In the genomic region with DNA sequence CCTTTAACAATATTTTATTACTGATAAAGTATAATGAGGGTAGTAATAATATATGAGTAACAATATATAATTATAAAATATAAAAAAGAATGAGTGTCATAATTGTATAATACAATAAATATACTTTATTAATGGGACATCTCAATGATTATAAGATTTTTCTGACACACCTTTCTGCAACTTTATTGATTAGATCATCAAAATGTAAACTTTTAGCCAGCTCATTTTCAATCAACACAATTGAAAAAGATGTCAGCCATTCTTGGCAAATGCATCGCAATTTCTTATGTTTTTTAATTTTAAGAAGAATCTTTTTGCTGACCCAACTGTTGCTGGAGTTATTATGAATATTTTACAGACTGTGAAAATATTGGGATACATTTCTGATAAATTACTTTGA, we compare ENCODE assay signal across 32 cellular contexts.
DNase-seq lines count a peak whose midpoint lies in the region; ATAC-seq, FAIRE-seq and TF ChIP-seq lines count a peak whose summit lies in the region.
"Had no signal": no experiment of that assay in that cellular context is flagged by ENCODE, and none has a peak within 500 bp of the region (broad histone marks: within the 10 kb centered on the region; RNA-seq: fewer than 3 reads in every experiment).

No MANE protein-coding gene starts in this region.

- no peak overlapping the region for H2BK5ac ChIP-seq in IMR-90 (ENCODE audit: low read depth, low read length, poor library complexity, severe bottlenecking)

- H3K14ac ChIP-seq in IMR-90 (replicated peaks; ENCODE audit: low read depth, low read length) = no peak overlapping the region

- H2BK20ac ChIP-seq in IMR-90 (ENCODE audit: low read depth, low read length) = no peak overlapping the region

- DNase-seq in HepG2 (ENCODE audit: low spot score) = no peak
- no peak for DNase-seq in right lobe of liver
- no peak for DNase-seq in IMR-90
- no peak for DNase-seq in putamen (ENCODE audit: low spot score)
- DNase-seq in NAMALWA (ENCODE audit: low spot score) = no peak
- DNase-seq: 8988T; ACHN; AML-193; BE2C; C1 segment of cervical spinal cord; Caco-2; Calu3; CD4-positive, alpha-beta memory T cell; CD4-positive, alpha-beta T cell; CD4-positive, CD25-positive, alpha-beta regulatory T cell; CD8-positive, alpha-beta memory T cell; CD8-positive, alpha-beta T cell; COR-L47; DMS 273 treated with DMSO at 0.1 percent for 48 hours; DMS153; DMS53; DMS79; DMS79 treated with DMSO at 0.1 percent for 48 hours; DND-41; EL had no signal

- TF ChIP-seq RAD21 in HepG2 (CRISPR knock-in tag; IDR thresholded peaks at IDR 0.05) (no peak), IMR-90 (IDR thresholded peaks at IDR 0.05; ENCODE audit: low read length) (no peak)

- H4K8ac ChIP-seq in IMR-90 (ENCODE audit: low read depth in 2 of 2, low read length in 2 of 2) = no peak overlapping the region

- no peaks in the 10 kb centered on the region for H3K79me2 ChIP-seq in HepG2 (ENCODE audit: insufficient read depth, low read length)

- H3K4me1 ChIP-seq in HepG2 (ENCODE audit: insufficient read depth, low read length) (no peaks in the 10 kb centered on the region), right lobe of liver (no peaks in the 10 kb centered on the region), IMR-90 (ENCODE audit: control insufficient read depth, insufficient read depth, low read length) (no peaks in the 10 kb centered on the region)
- H3K4me1 ChIP-seq: A549; BE2C; BLaER1; BLaER1 treated with 17β-estradiol and CSF1 and Interleukin-3, amounts not matched to agents 10 nM and 100 nM; Caco-2 had no signal

- H3K27me3 ChIP-seq in HepG2 (ENCODE audit: control insufficient read depth in 1 of 2, insufficient read depth in 2 of 2, low read length in 2 of 2) = peaks cover 0 to 4% of the 10 kb centered on the region in 2 experiments; a peak in 1 of 5 replicates
- H3K27me3 ChIP-seq in right lobe of liver = no peaks in the 10 kb centered on the region
- no peaks in the 10 kb centered on the region for H3K27me3 ChIP-seq in IMR-90 (ENCODE audit: control insufficient read depth, insufficient read depth, low read length)
- H3K27me3 ChIP-seq: BLaER1; BLaER1 treated with 17β-estradiol and CSF1 and Interleukin-3, amounts not matched to agents 10 nM and 100 nM had no signal

- in situ Hi-C loops in HepG2 (cut with HindIII; ENCODE audit: extremely low pct_ligation_motif_present, low pct_unique_long_range_greater_than_20kb) (no loop called here), IMR-90 (cut with MboI; ENCODE audit: low sequenced_read_pairs) (no loop called here)

- CTCF ChIA-PET in HepG2 (lab: Yijun Ruan, JAX; ENCODE audit: low intra/inter-chr PET ratio, low total read pairs) = no interaction called here
- CTCF ChIA-PET in IMR-90 (lab: Yijun Ruan, JAX) = no interaction called here

- H3K56ac ChIP-seq in IMR-90 (ENCODE audit: extremely low read depth, insufficient read depth, low read length) = no peak overlapping the region

- TF ChIP-seq EP300 in HepG2 (IDR thresholded peaks at IDR 0.05; ENCODE audit: low read depth in 2 of 2, low read length in 2 of 2) = no peak
- TF ChIP-seq EP300 in HepG2 (CRISPR knock-in tag; IDR thresholded peaks at IDR 0.05; ENCODE audit: borderline replicate concordance) = no peak

- H3K4me3 ChIP-seq in HepG2 (replicated peaks in 1 of 3; ENCODE audit: insufficient read depth in 1 of 3, low read depth in 2 of 3, low read length in 3 of 3) = no peak overlapping the region
- no peak overlapping the region for H3K4me3 ChIP-seq in right lobe of liver
- H3K4me3 ChIP-seq in IMR-90 (ENCODE audit: insufficient read depth, low read depth, low read length) = no peak overlapping the region
- H3K4me3 ChIP-seq: A549; BLaER1; BLaER1 treated with 17β-estradiol and CSF1 and Interleukin-3, amounts not matched to agents 10 nM and 100 nM had no signal

- H2AK5ac ChIP-seq in IMR-90 (ENCODE audit: low read depth, low read length) = no peak overlapping the region

- H3K18ac ChIP-seq in IMR-90 (ENCODE audit: low read depth, low read length) = no peak overlapping the region

- FAIRE-seq in HepG2 (lab: Jason Lieb, UNC) = no peak
- peak; percentile 33 for FAIRE-seq in colon (lab: Jason Lieb, UNC)
- FAIRE-seq: A549, D721Med had no signal

- POLR2A ChIA-PET in HepG2 (lab: Yijun Ruan, JAX) = no interaction called here
- POLR2A ChIA-PET in IMR-90 (lab: Charles Lee; ENCODE audit: unreplicated experiment) = no interaction called here

- no peak for ATAC-seq in HepG2
- ATAC-seq in right lobe of liver = no peak
- ATAC-seq in IMR-90 (ENCODE audit: low read depth) = no peak
- ATAC-seq: A549; CD8-positive, alpha-beta T cell had no signal

- no peak for TF ChIP-seq CTCF in HepG2 (CRISPR knock-in tag; IDR thresholded peaks at IDR 0.05)
- TF ChIP-seq CTCF in right lobe of liver (IDR thresholded peaks at IDR 0.05) = no peak
- no peak for TF ChIP-seq CTCF in IMR-90 (conservative IDR thresholded peaks at IDR 0.05; ENCODE audit: low read depth, low read length)

- no peaks in the 10 kb centered on the region for H3K79me1 ChIP-seq in IMR-90 (ENCODE audit: low read depth in 1 of 2, low read length in 2 of 2)

- no peaks in the 10 kb centered on the region for H3K9me1 ChIP-seq in IMR-90 (ENCODE audit: insufficient read depth, low read length)

- H3K4me2 ChIP-seq in HepG2 (ENCODE audit: low read depth, low read length) (no peak overlapping the region), IMR-90 (ENCODE audit: low read depth, low read length) (no peak overlapping the region)
- H3K4me2 ChIP-seq: A549; BLaER1; BLaER1 treated with 17β-estradiol and CSF1 and Interleukin-3, amounts not matched to agents 10 nM and 100 nM had no signal

- no peak overlapping the region for H2BK15ac ChIP-seq in IMR-90 (ENCODE audit: low read depth, low read length)

- no peaks in the 10 kb centered on the region for H4K20me1 ChIP-seq in HepG2 (ENCODE audit: insufficient read depth, low read length)
- H4K20me1 ChIP-seq in IMR-90 (ENCODE audit: insufficient read depth, low read length) = no peaks in the 10 kb centered on the region
- H4K20me1 ChIP-seq: BLaER1; BLaER1 treated with 17β-estradiol and CSF1 and Interleukin-3, amounts not matched to agents 10 nM and 100 nM had no signal

- H3K36me3 ChIP-seq in HepG2 (replicated peaks in 1 of 2; ENCODE audit: control insufficient read depth in 1 of 2, insufficient read depth in 2 of 2, low read length in 2 of 2) (no peaks in the 10 kb centered on the region), right lobe of liver (no peaks in the 10 kb centered on the region), IMR-90 (ENCODE audit: control insufficient read depth, insufficient read depth, low read length) (no peaks in the 10 kb centered on the region)
- H3K36me3 ChIP-seq: BE2C; BLaER1; BLaER1 treated with 17β-estradiol and CSF1 and Interleukin-3, amounts not matched to agents 10 nM and 100 nM had no signal

- no TSS peak for BruUV-seq in HepG2 (replicated peaks; lab: Mats Ljungman, UMichigan)
- no TSS peak for BruUV-seq in IMR-90 (replicated peaks; lab: Mats Ljungman, UMichigan)

- dilution Hi-C loops in IMR-90 (cut with HindIII; ENCODE audit: low sequenced_read_pairs, unreplicated experiment) = no loop called here

- H4K5ac ChIP-seq in IMR-90 (ENCODE audit: low read depth, low read length) = no peak overlapping the region

- H4K91ac ChIP-seq in IMR-90 (ENCODE audit: insufficient read depth, low read depth, low read length) = no peak overlapping the region

- intact Hi-C loops in HepG2 (cut with micrococcal nuclease; ENCODE audit: unreplicated experiment) = no loop called here
- intact Hi-C loops in right lobe of liver (cut with DNase I) = no loop called here
- intact Hi-C loops in IMR-90 (cut with micrococcal nuclease) = no loop called here

- H3K9ac ChIP-seq in HepG2 (ENCODE audit: insufficient read depth, low read depth, low read length) (no peak overlapping the region), IMR-90 (ENCODE audit: low read depth, low read length) (no peak overlapping the region)
- H3K9ac ChIP-seq: BLaER1; BLaER1 treated with 17β-estradiol and CSF1 and Interleukin-3, amounts not matched to agents 10 nM and 100 nM had no signal

- no peak overlapping the region for H2BK120ac ChIP-seq in IMR-90 (ENCODE audit: low read depth, low read length)

- no peak overlapping the region for H3K27ac ChIP-seq in HepG2 (ENCODE audit: extremely low read length, insufficient read depth, low read length)
- H3K27ac ChIP-seq in right lobe of liver = no peak overlapping the region
- no peak overlapping the region for H3K27ac ChIP-seq in IMR-90 (ENCODE audit: insufficient read depth, low read length)
- H3K27ac ChIP-seq: 22Rv1; A549; BLaER1; BLaER1 treated with 17β-estradiol and CSF1 and Interleukin-3, amounts not matched to agents 10 nM and 100 nM; C4-2B had no signal

- no peak overlapping the region for H3K4ac ChIP-seq in IMR-90 (ENCODE audit: low read depth, low read length)

- H3K23ac ChIP-seq in IMR-90 (ENCODE audit: low read depth, low read length) = no peak overlapping the region

- TF ChIP-seq POLR2A in HepG2 (IDR thresholded peaks at IDR 0.05; ENCODE audit: insufficient read depth in 1 of 2, low read depth in 2 of 2, low read length in 2 of 2) = no peak
- TF ChIP-seq POLR2A in right lobe of liver (IDR thresholded peaks at IDR 0.05) = no peak
- TF ChIP-seq POLR2A in IMR-90 (IDR thresholded peaks at IDR 0.05; ENCODE audit: low read depth, low read length) = no peak

- no peak overlapping the region for H2AK9ac ChIP-seq in IMR-90 (replicated peaks; ENCODE audit: low read depth, low read length, poor library complexity)

- 0% methylated on average over 1 of the region's 1 CpG for WGBS in HepG2 (ENCODE audit: low lambda C conversion rate)
- WGBS in right lobe of liver (ENCODE audit: insufficient coverage, low coverage, low lambda C conversion rate, missing lambda C conversion rate) = 88% methylated on average over 1 of the region's 1 CpG
- no CpG with 5 or more reads among the region's 1 CpG for WGBS in IMR-90 (ENCODE audit: extremely low coverage in 2 of 2, insufficient read length in 1 of 2), 2 experiments

- H3K9me3 ChIP-seq in HepG2 (ENCODE audit: low read length) (no peaks in the 10 kb centered on the region), right lobe of liver (no peaks in the 10 kb centered on the region), IMR-90 (ENCODE audit: control insufficient read depth, insufficient read depth, low read length) (no peaks in the 10 kb centered on the region)
- H3K9me3 ChIP-seq: A549; BE2C; BLaER1; BLaER1 treated with 17β-estradiol and CSF1 and Interleukin-3, amounts not matched to agents 10 nM and 100 nM; Caco-2 had no signal

- H2AFZ ChIP-seq in HepG2 (ENCODE audit: low read length) (no peak overlapping the region), IMR-90 (replicated peaks; ENCODE audit: low read length, poor library complexity) (no peak overlapping the region)

TF ChIP-seq in IMR-90, 13 proteins besides CTCF, POLR2A, EP300 and RAD21:
- TF ChIP-seq FOS (IDR thresholded peaks at IDR 0.05; ENCODE audit: low read depth, low read length) (no peak), MAFK (IDR thresholded peaks at IDR 0.05; ENCODE audit: low read depth, low read length) (0 out of 2 replicates have a peak, but pooled peaks have one; percentile 10)
